ENCODE assay signal across 2 cellular contexts in genomic region chr22:43169310-43170130, GRCh38.
TF ChIP-seq lines count a peak whose summit lies in the region.

No MANE protein-coding gene starts in this region.

TF ChIP-seq in HEK293, 187 proteins besides CTCF, POLR2A, EP300 and RAD21:
- peak; percentile 61; the same call in 1 of the 2 replicates for TF ChIP-seq ZNF768 (tag by site-specific recombination; IDR thresholded peaks at IDR 0.05)
- TF ChIP-seq ZNF416 (tag by site-specific recombination; IDR thresholded peaks at IDR 0.05): no peak

TF ChIP-seq in H1, 55 proteins besides CTCF, POLR2A, EP300 and RAD21:
- no peak for TF ChIP-seq YY1 (IDR thresholded peaks at IDR 0.05; ENCODE audit: low read depth, low read length)
- TF ChIP-seq KDM4A (IDR thresholded peaks at IDR 0.05; ENCODE audit: low read depth, low read length, severe bottlenecking): no peak
- TF ChIP-seq KDM5A (IDR thresholded peaks at IDR 0.05; ENCODE audit: low read length): no peak
- TF ChIP-seq SAP30 (IDR thresholded peaks at IDR 0.05; ENCODE audit: insufficient read depth, insufficient replicate concordance, low read length): no peak
- TF ChIP-seq SIX5 (IDR thresholded peaks at IDR 0.05; ENCODE audit: low read depth, low read length): no peak
- TF ChIP-seq SRF (IDR thresholded peaks at IDR 0.05; ENCODE audit: low read depth, low read length): no peak
- TF ChIP-seq JUND (IDR thresholded peaks at IDR 0.05; ENCODE audit: low read length): no peak
- TF ChIP-seq FOSL1 (IDR thresholded peaks at IDR 0.05; ENCODE audit: insufficient read depth, low read depth, low read length): no peak
- no peak for TF ChIP-seq CBX8 (IDR thresholded peaks at IDR 0.05; ENCODE audit: borderline replicate concordance, low read depth, low read length)
- TF ChIP-seq TCF12 (IDR thresholded peaks at IDR 0.05; ENCODE audit: low read depth, low read length): no peak
- no peak for TF ChIP-seq EGR1 (IDR thresholded peaks at IDR 0.05; ENCODE audit: borderline replicate concordance, low read depth, low read length)
- no peak for TF ChIP-seq BRCA1 (IDR thresholded peaks at IDR 0.05; ENCODE audit: low read depth, low read length)
- no peak for TF ChIP-seq NANOG (IDR thresholded peaks at IDR 0.05; ENCODE audit: insufficient read depth, low read depth, low read length, poor library complexity, severe bottlenecking)
